Comparison of ENCODE assay signal across 2 cellular contexts in genomic region chr5:95599252-95599651, GRCh38.
TF ChIP-seq lines count a peak whose summit lies in the region.

No MANE protein-coding gene starts in this region.

TF ChIP-seq in GM23338, 12 proteins besides CTCF, POLR2A, EP300 and RAD21:
- TF ChIP-seq ZNF114 (CRISPR knock-in tag; IDR thresholded peaks at IDR 0.05) (no peak), CREB1 (CRISPR knock-in tag; IDR thresholded peaks at IDR 0.05; ENCODE audit: low read depth) (no peak)

TF ChIP-seq in H1, 55 proteins besides CTCF, POLR2A, EP300 and RAD21:
- TF ChIP-seq SIX5 (IDR thresholded peaks at IDR 0.05; ENCODE audit: low read depth, low read length), result no peak
- no peak for TF ChIP-seq SIN3A (conservative IDR thresholded peaks at IDR 0.05 in 1 of 2, IDR thresholded peaks at IDR 0.05 in 1 of 2; ENCODE audit: low read depth in 1 of 2, low read length in 2 of 2)
- no peak for TF ChIP-seq RBBP5 (IDR thresholded peaks at IDR 0.05; ENCODE audit: borderline replicate concordance, low read depth, low read length)
- TF ChIP-seq CREB1 (IDR thresholded peaks at IDR 0.05), result no peak
- no peak for TF ChIP-seq CEBPB (IDR thresholded peaks at IDR 0.05; ENCODE audit: low read depth, low read length)
- TF ChIP-seq TAF1 (IDR thresholded peaks at IDR 0.05; ENCODE audit: low read depth, low read length), result no peak
- no peak for TF ChIP-seq BCL11A (IDR thresholded peaks at IDR 0.05; ENCODE audit: low read depth in 2 of 2, low read length in 2 of 2)
- TF ChIP-seq POU5F1 (IDR thresholded peaks at IDR 0.05; ENCODE audit: low read depth, low read length), result no peak
- no peak for TF ChIP-seq NANOG (IDR thresholded peaks at IDR 0.05; ENCODE audit: insufficient read depth, low read depth, low read length, poor library complexity, severe bottlenecking)
- no peak for TF ChIP-seq HDAC6 (IDR thresholded peaks at IDR 0.05; ENCODE audit: low read depth, low read length)
- TF ChIP-seq CBX8 (IDR thresholded peaks at IDR 0.05; ENCODE audit: borderline replicate concordance, low read depth, low read length), result no peak
- no peak for TF ChIP-seq SUZ12 (IDR thresholded peaks at IDR 0.05; ENCODE audit: low read length)
- TF ChIP-seq BACH1 (IDR thresholded peaks at IDR 0.05; ENCODE audit: low read length), result no peak
- TF ChIP-seq EGR1 (IDR thresholded peaks at IDR 0.05; ENCODE audit: borderline replicate concordance, low read depth, low read length), result no peak
- TF ChIP-seq JUN (IDR thresholded peaks at IDR 0.05; ENCODE audit: low read depth, low read length), result no peak
- TF ChIP-seq ATF3 (IDR thresholded peaks at IDR 0.05; ENCODE audit: insufficient read depth, low read depth, low read length), result no peak
